ENCODE assay signal across 8 cellular contexts in the genomic region with DNA sequence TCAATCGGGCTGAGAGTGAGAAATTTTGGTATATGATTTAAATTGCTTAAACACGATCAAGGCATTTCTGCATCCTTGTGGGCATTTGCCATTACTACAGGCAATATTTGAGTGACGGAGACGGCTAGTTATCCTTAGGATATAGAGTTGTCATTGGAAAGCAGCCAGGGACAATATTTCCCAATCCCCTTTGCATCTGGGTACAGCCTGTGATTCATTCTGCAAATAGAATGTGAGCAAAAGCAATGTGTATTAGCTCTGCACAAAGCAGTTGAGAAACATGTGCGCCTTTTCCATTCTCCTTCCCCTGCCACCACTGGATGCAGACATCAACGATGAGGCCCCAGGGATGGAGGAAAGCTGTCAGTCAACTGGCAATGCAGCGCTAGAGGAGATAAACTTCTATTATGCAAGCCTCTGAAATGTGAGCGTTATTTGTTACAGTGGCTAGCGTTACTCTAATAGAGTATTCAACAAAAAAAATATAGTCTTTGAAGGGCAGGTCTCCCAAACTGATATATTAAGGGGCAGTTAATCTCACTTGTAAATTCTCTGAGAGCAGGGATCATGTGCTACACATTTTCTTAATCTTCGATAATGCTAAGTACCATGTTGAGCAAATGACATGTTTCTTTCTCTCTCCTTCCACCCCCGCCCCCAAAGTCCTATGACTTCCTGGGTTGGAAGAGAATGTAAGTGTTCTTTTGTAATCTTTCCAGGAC. TPM values are rescaled to one million over a fixed set of nuclear protein-coding genes. Genes with fewer than 3 reads are reported as not detected.
DNase-seq lines count a peak whose midpoint lies in the region; ATAC-seq, FAIRE-seq and TF ChIP-seq lines count a peak whose summit lies in the region.

No MANE protein-coding gene starts in this region.

- dilution Hi-C loops in keratinocyte (cut with MboI; ENCODE audit: extremely low pct_ligation_motif_present, low sequenced_read_pairs), result no loop called here

- no peaks in the 10 kb centered on the region for H3K27me3 ChIP-seq in keratinocyte (ENCODE audit: control insufficient read depth, extremely low read depth, insufficient read depth, low read length)

- no peaks in the 10 kb centered on the region for H3K36me3 Mint-ChIP-seq in WTC11
- H3K36me3 Mint-ChIP-seq in type B pancreatic cell, result no peaks in the 10 kb centered on the region

- no peaks in the 10 kb centered on the region for H3K79me2 ChIP-seq in keratinocyte (ENCODE audit: control insufficient read depth, insufficient read depth, low read length)

- no peaks in the 10 kb centered on the region for H3K27me3 Mint-ChIP-seq in WTC11 (ENCODE audit: low read depth)
- no peaks in the 10 kb centered on the region for H3K27me3 Mint-ChIP-seq in type B pancreatic cell

- TF ChIP-seq CTCF in WTC11 (IDR thresholded peaks at IDR 0.05), result no peak
- peak; percentile 27 to 67 (median 44) for TF ChIP-seq CTCF in keratinocyte (optimal IDR thresholded peaks at IDR 0.05 in 1 of 3, IDR thresholded peaks at IDR 0.05 in 1 of 3, conservative IDR thresholded peaks at IDR 0.05 in 1 of 3; ENCODE audit: extremely low read depth in 1 of 3, insufficient read depth in 2 of 3, low read length in 3 of 3)
- TF ChIP-seq CTCF in type B pancreatic cell (conservative IDR thresholded peaks at IDR 0.05), result peak; percentile 52

- H3K9me3 ChIP-seq in keratinocyte (ENCODE audit: control insufficient read depth, low read depth, low read length), result no peaks in the 10 kb centered on the region

- H2AFZ ChIP-seq in keratinocyte (ENCODE audit: control insufficient read depth, low read length), result no peak overlapping the region

- H3K27ac Mint-ChIP-seq in WTC11 (no peak overlapping the region), type B pancreatic cell (peak overlapping the region; percentile 35)

- H3K9ac ChIP-seq in keratinocyte (ENCODE audit: control insufficient read depth, extremely low read depth, insufficient read depth, low read length), result no peak overlapping the region

- ATAC-seq in WTC11 (no peak), HG03342 (IDR thresholded peaks at IDR 0.05; ENCODE audit: unreplicated experiment) (no peak), HG02610 (IDR thresholded peaks at IDR 0.05; ENCODE audit: unreplicated experiment) (no peak), GM19023 (IDR thresholded peaks at IDR 0.05; ENCODE audit: unreplicated experiment) (no peak)

- H3K4me3 ChIP-seq in keratinocyte (ENCODE audit: control insufficient read depth in 2 of 3, extremely low read depth in 1 of 3, insufficient read depth in 2 of 3, low read depth in 1 of 3, low read length in 3 of 3), result no peak overlapping the region

- H3K4me1 ChIP-seq in keratinocyte (ENCODE audit: control insufficient read depth, extremely low read depth, insufficient read depth, low read length), result peaks cover 12% of the 10 kb centered on the region

- DNase-seq in AG08395 (ENCODE audit: low spot score), result peak; percentile 88
- peak; percentile 93 for DNase-seq in LoVo (ENCODE audit: low spot score)
- no peak for DNase-seq in WTC11 (ENCODE audit: low spot score)
- DNase-seq in keratinocyte (ENCODE audit: low read depth, low spot score), result peak; percentile 85
- no peak for DNase-seq in type B pancreatic cell (ENCODE audit: extremely low spot score, unreplicated experiment)

- peaks cover 4% of the 10 kb centered on the region for H3K4me1 Mint-ChIP-seq in WTC11
- H3K4me1 Mint-ChIP-seq in type B pancreatic cell (ENCODE audit: unreplicated experiment), result peaks cover 16% of the 10 kb centered on the region

- FAIRE-seq in keratinocyte (lab: Jason Lieb, UNC), result peak; percentile 84

- H3K4me2 ChIP-seq in keratinocyte (ENCODE audit: control insufficient read depth, extremely low read depth, insufficient read depth, low read depth, low read length), result peak overlapping the region; percentile 45

- H3K36me3 ChIP-seq in keratinocyte (ENCODE audit: control insufficient read depth in 2 of 2, extremely low read depth in 1 of 2, insufficient read depth in 2 of 2, low read length in 2 of 2), result no peaks in the 10 kb centered on the region

- no peaks in the 10 kb centered on the region for H4K20me1 ChIP-seq in keratinocyte (ENCODE audit: control insufficient read depth, extremely low read depth, insufficient read depth, low read length)

- no peaks in the 10 kb centered on the region for H3K9me3 Mint-ChIP-seq in WTC11
- H3K9me3 Mint-ChIP-seq in type B pancreatic cell, result no peaks in the 10 kb centered on the region

- no peak overlapping the region for H3K4me3 Mint-ChIP-seq in WTC11
- no peak overlapping the region for H3K4me3 Mint-ChIP-seq in type B pancreatic cell

- no peaks in the 10 kb centered on the region for H3K9me1 ChIP-seq in keratinocyte (ENCODE audit: control insufficient read depth, extremely low read depth, insufficient read depth, low read length)

- POLR2A ChIA-PET in WTC11 (lab: Charles Lee), result no interaction called here

- CTCF ChIA-PET in WTC11 (lab: Charles Lee), result no interaction called here

- peak overlapping the region; percentile 51 for H3K27ac ChIP-seq in keratinocyte (ENCODE audit: control insufficient read depth, insufficient read depth, low read length)

TF ChIP-seq in WTC11, 78 proteins besides CTCF, POLR2A, EP300 and RAD21:
- TF ChIP-seq MYBL2 (CRISPR knock-in tag; IDR thresholded peaks at IDR 0.05), result no peak
- peak; percentile 96 for TF ChIP-seq GABPB1 (CRISPR knock-in tag; IDR thresholded peaks at IDR 0.05)
- TF ChIP-seq NR1H2 (CRISPR knock-in tag; IDR thresholded peaks at IDR 0.05), result no peak

RNA-seq across cellular contexts. Expression of gene NCOA3, which starts 37.1 kb away (rescaled TPM):
- total RNA-seq in WTC11 (2021) (20.2 to 25.2 TPM (median 21.5 TPM) in 3 replicates), type B pancreatic cell (ENCODE audit: low replicate concordance) (37.3 and 50.2 TPM in 2 replicates)
- polyA plus RNA-seq in keratinocyte, result 23.1 to 30.9 TPM (median 25.8 TPM) in 3 replicates
- polyA plus RNA-seq in keratinocyte (2011; ENCODE audit: low read depth), result 19.5 TPM
- 13.5 and 24.9 TPM in 2 replicates for polyA plus RNA-seq in keratinocyte (2011; cell fraction: cytosol; rRNA removed)
- polyA plus RNA-seq in keratinocyte (2011; cell fraction: nucleus; rRNA removed), result 39.8 and 48.8 TPM in 2 replicates
- polyA plus RNA-seq in keratinocyte (2012; ENCODE audit: low replicate concordance), result 14.5 and 16.8 TPM in 2 replicates
- polyA minus RNA-seq in keratinocyte, result 28.3 to 64.9 TPM (median 62.5 TPM) in 3 replicates
- 30.1 TPM for polyA minus RNA-seq in keratinocyte (2011; cell fraction: cytosol; rRNA and poly(A)+ RNA removed)
- polyA minus RNA-seq in keratinocyte (2011; cell fraction: nucleus; rRNA and poly(A)+ RNA removed), result 49.8 and 96.1 TPM in 2 replicates

Comparison
In these comparisons a context has a peak if more than half of its experiments do, and no peak if none do; other contexts are left out.
1. DNase-seq: peak in AG08395 (single experiment), LoVo (single experiment) and keratinocyte (single experiment); none in WTC11 (single experiment) and type B pancreatic cell (single experiment).